Comparison of ENCODE assay signal across 23 cellular contexts in genomic region chr6:86535141-86535540, GRCh38.
"Had no signal": no experiment of that assay in that cellular context is flagged by ENCODE, and none has a peak within 500 bp of the region (broad histone marks: within the 10 kb centered on the region; RNA-seq: fewer than 3 reads in every experiment).

No MANE protein-coding gene starts in this region.

- H3K9me3 ChIP-seq: colonic mucosa, esophagus muscularis mucosa, lower lobe of right lung, prostate gland, thyroid gland had no signal

- H3K36me3 ChIP-seq: colonic mucosa, esophagus muscularis mucosa, heart right ventricle, lower lobe of right lung, prostate gland, right atrium auricular region, stomach, thyroid gland had no signal

- H3K27me3 ChIP-seq: colonic mucosa, esophagus muscularis mucosa, heart right ventricle, right atrium auricular region, stomach, thyroid gland had no signal

- H3K4me3 ChIP-seq: colonic mucosa, esophagus muscularis mucosa, heart right ventricle, lower lobe of right lung, prostate gland, right atrium auricular region, stomach, thyroid gland had no signal

- H3K27ac ChIP-seq: colonic mucosa, esophagus muscularis mucosa, heart right ventricle, lower lobe of right lung, prostate gland, right atrium auricular region, stomach, thyroid gland had no signal

- ATAC-seq: heart right ventricle; left colon; left ventricle myocardium superior; naive thymus-derived CD8-positive, alpha-beta T cell; sciatic nerve; stimulated activated effector memory CD8-positive, alpha-beta T cell treated with anti-CD3 and anti-CD28 coated beads, Interleukin-12 subunit alpha, Interleukin-12 subunit beta, amount 100 ng/mL, for 72 hours had no signal

- H3K4me1 ChIP-seq: colonic mucosa, esophagus muscularis mucosa, heart right ventricle, lower lobe of right lung, prostate gland, right atrium auricular region, stomach, thyroid gland had no signal

- DNase-seq: colonic mucosa; effector CD8-positive, alpha-beta T cell; foreskin melanocyte; glutamatergic neuron; heart right ventricle; hypothalamus; immature natural killer cell; islet precursor cell; kidney glomerular epithelial cell; left colon; left ventricle myocardium superior; lower lobe of right lung; naive thymus-derived CD8-positive, alpha-beta T cell; stimulated activated CD4-positive, alpha-beta T cell treated with anti-CD3 and anti-CD28 coated beads, Interleukin-2, amount 100 ng/mL, for 24 hours; stimulated activated CD4-positive, alpha-beta T cell treated with anti-CD3 and anti-CD28 coated beads, Interleukin-4, amount 100 ng/mL, for 24 hours; stimulated activated naive CD4-positive, alpha-beta T cell treated with Interleukin-2 at 50 U/mL for 16 hours; stomach; thyroid gland had no signal
